In the genomic region with DNA sequence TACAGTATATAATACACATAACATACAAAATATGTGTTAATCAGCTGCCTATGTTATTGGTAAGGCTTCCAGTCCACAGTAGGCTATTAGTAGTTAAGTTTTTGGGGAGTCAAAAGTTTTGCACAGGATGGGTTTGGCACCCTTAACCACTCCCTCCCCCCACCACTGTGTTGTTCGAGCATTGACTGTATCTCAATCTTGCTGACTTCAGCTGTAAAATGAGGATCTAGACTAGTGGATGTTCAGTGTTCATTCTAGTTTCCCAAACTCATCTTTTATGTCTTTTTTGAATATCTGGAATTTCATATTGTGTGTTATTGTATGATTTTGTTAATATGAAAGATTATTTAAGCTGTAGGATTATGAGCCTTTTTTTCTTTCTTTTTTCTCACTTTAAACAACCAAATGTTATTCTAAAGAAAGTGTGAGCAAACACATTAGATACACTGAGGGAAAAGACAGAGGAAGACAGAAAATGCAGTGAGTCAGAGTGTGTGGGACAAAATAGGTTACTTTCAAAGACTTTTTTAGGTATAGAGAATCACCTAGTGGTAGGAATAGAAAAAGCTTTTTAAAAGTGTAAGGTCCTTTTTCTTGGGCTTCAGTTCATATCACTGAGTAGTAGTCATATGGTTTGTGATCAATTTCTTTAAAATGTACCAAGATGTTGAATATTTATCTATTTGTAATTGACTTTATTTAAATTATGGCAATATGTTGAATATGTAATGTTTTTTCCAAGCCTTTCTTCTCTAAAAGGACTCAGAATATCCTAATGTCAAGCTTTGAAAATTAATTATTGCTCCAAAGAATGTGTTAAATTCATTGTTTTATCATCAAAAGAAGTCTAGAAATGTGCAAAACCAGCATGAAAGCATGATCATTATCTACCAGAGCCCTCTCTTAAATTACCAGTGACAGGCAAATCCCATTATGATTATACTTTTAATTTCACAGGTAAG, we compare ENCODE assay signal across 10 cellular contexts. TPM values are rescaled to one million over a fixed set of nuclear protein-coding genes. Genes with fewer than 3 reads are reported as not detected.
A peak's percentile ranks its signal among the peaks of the same experiment; 100 is the strongest.
DNase-seq lines count a peak whose midpoint lies in the region; ATAC-seq and TF ChIP-seq lines count a peak whose summit lies in the region.
"Had no signal": no experiment of that assay in that cellular context is flagged by ENCODE, and none has a peak within 500 bp of the region (broad histone marks: within the 10 kb centered on the region; RNA-seq: fewer than 3 reads in every experiment).

No MANE protein-coding gene starts in this region.

- TF ChIP-seq CTCF in HFF-Myc (IDR thresholded peaks at IDR 0.05; ENCODE audit: low read depth, low read length, missing control alignments) (peak; percentile 66), upper lobe of right lung (IDR thresholded peaks at IDR 0.05) (peak; percentile 66)

- no peaks in the 10 kb centered on the region for H3K36me3 ChIP-seq in upper lobe of right lung
- H3K36me3 ChIP-seq: BLaER1 had no signal

- H3K9me3 ChIP-seq in upper lobe of right lung, result no peaks in the 10 kb centered on the region
- H3K9me3 ChIP-seq: BLaER1 had no signal

- H3K4me3 ChIP-seq in HFF-Myc (replicated peaks; ENCODE audit: low read depth, low read length) (no peak overlapping the region), upper lobe of right lung (no peak overlapping the region)
- H3K4me3 ChIP-seq: BLaER1 had no signal

- DNase-seq in NCI-H1105 treated with DMSO at 0.1 percent for 48 hours (lab: John Stamatoyannopoulos, UW) (peak; percentile 36), NCI-H1105 (lab: John Stamatoyannopoulos, UW) (no peak), HFF-Myc (ENCODE audit: extremely low read depth, low read depth) (no peak), NCI-H146 treated with DMSO at 0.1 percent for 48 hours (lab: John Stamatoyannopoulos, UW; ENCODE audit: unreplicated experiment) (peak; percentile 38), iris pigment epithelial cell (ENCODE audit: low read depth) (peak; percentile 80), upper lobe of right lung (no peak)
- no peak for DNase-seq in activated T-helper 2 cell treated with anti-CD3 and anti-CD28 coated beads, Interferon-gamma antibody, Interleukin-2, Interleukin-4, amounts not matched to agents 10 μg/mL and 5 μg/mL and 100 μg/mL, durations not matched to agents 14 hours and 24 hours and 36 hours (ENCODE audit: low spot score)

- intact Hi-C loops in activated T-helper 2 cell treated with anti-CD3 and anti-CD28 coated beads, Interferon-gamma antibody, Interleukin-2, Interleukin-4, amounts not matched to agents 10 μg/mL and 5 μg/mL and 100 μg/mL, durations not matched to agents 14 hours and 24 hours and 36 hours (cut with micrococcal nuclease), result loop anchor here (1.0 to 5.0 kb wide), 7 partner anchors 34 to 368 kb away; a partner anchor contains a TSS
- intact Hi-C loops in upper lobe of right lung (cut with DNase I), result loop anchor here (10.0 kb wide), 1 partner anchor 250 kb away; no protein-coding TSS in a partner anchor

- no peak overlapping the region for H3K4me3 Mint-ChIP-seq in activated T-helper 2 cell treated with anti-CD3 and anti-CD28 coated beads, Interferon-gamma antibody, Interleukin-2, Interleukin-4, amounts not matched to agents 10 μg/mL and 5 μg/mL and 100 μg/mL, durations not matched to agents 14 hours and 24 hours and 36 hours (ENCODE audit: low read depth)
- H3K4me3 Mint-ChIP-seq: activated naive CD4-positive, alpha-beta T cell treated with anti-CD3 and anti-CD28 coated beads, Interleukin-2, amount 50 U/mL, for 24 hours had no signal

- no peaks in the 10 kb centered on the region for H3K27me3 ChIP-seq in upper lobe of right lung
- H3K27me3 ChIP-seq: BLaER1 had no signal

- no peaks in the 10 kb centered on the region for H3K9me3 Mint-ChIP-seq in activated T-helper 2 cell treated with anti-CD3 and anti-CD28 coated beads, Interferon-gamma antibody, Interleukin-2, Interleukin-4, amounts not matched to agents 10 μg/mL and 5 μg/mL and 100 μg/mL, durations not matched to agents 14 hours and 24 hours and 36 hours
- H3K9me3 Mint-ChIP-seq: activated naive CD4-positive, alpha-beta T cell treated with anti-CD3 and anti-CD28 coated beads, Interleukin-2, amount 50 U/mL, for 24 hours had no signal

- H3K27ac Mint-ChIP-seq in activated T-helper 2 cell treated with anti-CD3 and anti-CD28 coated beads, Interferon-gamma antibody, Interleukin-2, Interleukin-4, amounts not matched to agents 10 μg/mL and 5 μg/mL and 100 μg/mL, durations not matched to agents 14 hours and 24 hours and 36 hours, result peak overlapping the region; percentile 70
- H3K27ac Mint-ChIP-seq: activated naive CD4-positive, alpha-beta T cell treated with anti-CD3 and anti-CD28 coated beads, Interleukin-2, amount 50 U/mL, for 24 hours had no signal

- no peaks in the 10 kb centered on the region for H3K36me3 Mint-ChIP-seq in activated T-helper 2 cell treated with anti-CD3 and anti-CD28 coated beads, Interferon-gamma antibody, Interleukin-2, Interleukin-4, amounts not matched to agents 10 μg/mL and 5 μg/mL and 100 μg/mL, durations not matched to agents 14 hours and 24 hours and 36 hours (ENCODE audit: low read depth)
- H3K36me3 Mint-ChIP-seq: activated naive CD4-positive, alpha-beta T cell treated with anti-CD3 and anti-CD28 coated beads, Interleukin-2, amount 50 U/mL, for 24 hours had no signal

- peak; percentile 68 for ATAC-seq in upper lobe of right lung
- no peak for ATAC-seq in GM21576 (IDR thresholded peaks at IDR 0.05; ENCODE audit: unreplicated experiment)

- no peaks in the 10 kb centered on the region for H3K27me3 Mint-ChIP-seq in activated T-helper 2 cell treated with anti-CD3 and anti-CD28 coated beads, Interferon-gamma antibody, Interleukin-2, Interleukin-4, amounts not matched to agents 10 μg/mL and 5 μg/mL and 100 μg/mL, durations not matched to agents 14 hours and 24 hours and 36 hours (ENCODE audit: low read depth)

- H3K4me1 Mint-ChIP-seq in activated T-helper 2 cell treated with anti-CD3 and anti-CD28 coated beads, Interferon-gamma antibody, Interleukin-2, Interleukin-4, amounts not matched to agents 10 μg/mL and 5 μg/mL and 100 μg/mL, durations not matched to agents 14 hours and 24 hours and 36 hours (ENCODE audit: low read depth), result peaks cover 19% of the 10 kb centered on the region
- H3K4me1 Mint-ChIP-seq: activated naive CD4-positive, alpha-beta T cell treated with anti-CD3 and anti-CD28 coated beads, Interleukin-2, amount 50 U/mL, for 24 hours had no signal

- no peak overlapping the region for H3K27ac ChIP-seq in upper lobe of right lung
- H3K27ac ChIP-seq: BLaER1 had no signal

- H3K4me1 ChIP-seq in upper lobe of right lung, result no peaks in the 10 kb centered on the region
- H3K4me1 ChIP-seq: BLaER1 had no signal

RNA-seq across cellular contexts. Expression of a gene that starts 17.9 kb away (rescaled TPM):
- 77.1 and 85.9 TPM in 2 replicates for total RNA-seq in activated T-helper 2 cell treated with anti-CD3 and anti-CD28 coated beads, Interferon-gamma antibody, Interleukin-2, Interleukin-4, amounts not matched to agents 10 μg/mL and 5 μg/mL and 100 μg/mL, durations not matched to agents 14 hours and 24 hours and 36 hours
- total RNA-seq in upper lobe of right lung, result 1.5 TPM

RNA-seq across cellular contexts. Expression of a gene that starts 33.7 kb away (rescaled TPM):
- total RNA-seq in activated T-helper 2 cell treated with anti-CD3 and anti-CD28 coated beads, Interferon-gamma antibody, Interleukin-2, Interleukin-4, amounts not matched to agents 10 μg/mL and 5 μg/mL and 100 μg/mL, durations not matched to agents 14 hours and 24 hours and 36 hours, result 71.4 and 75.6 TPM in 2 replicates
- total RNA-seq in upper lobe of right lung, result 43.7 TPM

Comparison
In these comparisons a context has a peak if more than half of its experiments do, and no peak if none do; other contexts are left out.
1. DNase-seq: peak in NCI-H1105 treated with DMSO at 0.1 percent for 48 hours (single experiment), NCI-H146 treated with DMSO at 0.1 percent for 48 hours (single experiment) and iris pigment epithelial cell (single experiment); none in NCI-H1105 (single experiment), HFF-Myc (single experiment), activated T-helper 2 cell treated with anti-CD3 and anti-CD28 coated beads, Interferon-gamma antibody, Interleukin-2, Interleukin-4, amounts not matched to agents 10 μg/mL and 5 μg/mL and 100 μg/mL, durations not matched to agents 14 hours and 24 hours and 36 hours (single experiment) and upper lobe of right lung (single experiment).
2. RNA of a gene that starts 17.9 kb away (total RNA-seq): 77.1 to 85.9 TPM in activated T-helper 2 cell treated with anti-CD3 and anti-CD28 coated beads, Interferon-gamma antibody, Interleukin-2, Interleukin-4, amounts not matched to agents 10 μg/mL and 5 μg/mL and 100 μg/mL, durations not matched to agents 14 hours and 24 hours and 36 hours; 1.5 TPM in upper lobe of right lung (single experiment); every median in the first group is over 10 times any median in the second.